1 cellular context compared by ENCODE assay signal in genomic region chr9:136944519-136945332, GRCh38.
A peak's percentile ranks its signal among the peaks of the same experiment; 100 is the strongest.
TF ChIP-seq lines count a peak whose summit lies in the region.

Gene C8G (plus strand): TSS chr9:136945243. CDS start chr9:136945321, 78 bp downstream.
Gene FBXW5 (minus strand): TSS chr9:136944738. CDS start chr9:136944083, 655 bp downstream.

TF ChIP-seq in HCT116, 20 proteins besides CTCF, POLR2A, EP300 and RAD21 (continued from another document):
- no peak for TF ChIP-seq SP1 (IDR thresholded peaks at IDR 0.05; ENCODE audit: low read depth)
- TF ChIP-seq POLR2AphosphoS5 (IDR thresholded peaks at IDR 0.05; ENCODE audit: low read depth, low read length) = peak; percentile 77
- peak; percentile 82 for TF ChIP-seq YY1 (IDR thresholded peaks at IDR 0.05; ENCODE audit: extremely low read depth, insufficient replicate concordance, low read depth, low read length)
- TF ChIP-seq EGR1 (IDR thresholded peaks at IDR 0.05; ENCODE audit: low read depth) = no peak
- TF ChIP-seq ZFX (IDR thresholded peaks at IDR 0.05) = peak; percentile 61; the same call in 1 of the 2 replicates
- no peak for TF ChIP-seq FOSL1 (IDR thresholded peaks at IDR 0.05; ENCODE audit: low read depth)
